16 cellular contexts compared by ENCODE assay signal in the genomic region with DNA sequence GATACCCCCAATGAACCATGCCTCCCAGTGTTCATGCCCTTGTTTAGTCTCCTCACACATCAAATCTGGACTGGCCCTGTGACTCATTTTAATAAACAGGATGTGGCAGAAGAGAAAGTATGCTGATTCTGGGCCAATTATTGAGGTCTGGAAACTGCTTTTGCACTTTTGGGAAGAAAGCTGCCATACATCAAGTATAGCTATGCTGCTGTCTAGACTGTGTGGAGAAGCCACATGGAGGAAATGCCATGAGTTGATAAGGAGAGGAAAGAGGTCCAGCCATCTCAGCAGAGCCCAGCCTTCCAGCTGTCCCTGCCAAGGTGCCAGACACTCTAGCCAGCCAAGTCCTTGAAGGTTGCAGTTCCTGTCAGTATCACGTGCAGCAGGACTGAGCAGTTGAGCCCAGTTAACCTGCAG. TPM values are rescaled to one million over a fixed set of nuclear protein-coding genes. Genes with fewer than 3 reads are reported as not detected.
A peak's percentile ranks its signal among the peaks of the same experiment; 100 is the strongest.
DNase-seq lines count a peak whose midpoint lies in the region; ATAC-seq, FAIRE-seq and TF ChIP-seq lines count a peak whose summit lies in the region.
"Had no signal": no experiment of that assay in that cellular context is flagged by ENCODE, and none has a peak within 500 bp of the region (broad histone marks: within the 10 kb centered on the region; RNA-seq: fewer than 3 reads in every experiment).

No MANE protein-coding gene starts in this region.

- WGBS in psoas muscle, 3 donors = 0 to 15% (median 11%) methylated on average over 1 of the region's 1 CpG

- ATAC-seq in psoas muscle (no peak), GM21825 (IDR thresholded peaks at IDR 0.05; ENCODE audit: unreplicated experiment) (no peak)
- ATAC-seq: gastroesophageal sphincter had no signal

- no peak overlapping the region for H3K27ac ChIP-seq in psoas muscle
- H3K27ac ChIP-seq: gastroesophageal sphincter, SK-N-MC, vagina had no signal

- DNase-seq in AG08396 (ENCODE audit: low spot score) (peak; percentile 53), H4 (ENCODE audit: low spot score) (peak; percentile 95), astrocyte of the cerebellum (ENCODE audit: low read depth) (peak; percentile 18), iris pigment epithelial cell (ENCODE audit: low read depth) (peak; percentile 69), RCC 7860 (ENCODE audit: low spot score) (no peak), medulla oblongata (ENCODE audit: extremely low spot score) (no peak), psoas muscle (no peak)
- DNase-seq: C1 segment of cervical spinal cord; H9; islet precursor cell; stimulated activated CD4-positive, alpha-beta T cell treated with anti-CD3 and anti-CD28 coated beads, Interleukin-2, amount 100 ng/mL, for 48 hours had no signal

- no peaks in the 10 kb centered on the region for H3K36me3 ChIP-seq in psoas muscle (ENCODE audit: insufficient read depth in 1 of 2, low read depth in 1 of 2)
- H3K36me3 ChIP-seq: vagina had no signal

- H3K27me3 ChIP-seq in psoas muscle (ENCODE audit: insufficient read depth in 3 of 3, low read length in 2 of 3) = no peaks in the 10 kb centered on the region
- H3K27me3 ChIP-seq: vagina had no signal

- H3K9me3 ChIP-seq in psoas muscle = no peaks in the 10 kb centered on the region
- H3K9me3 ChIP-seq: gastroesophageal sphincter, vagina had no signal

- no peaks in the 10 kb centered on the region for H3K4me1 ChIP-seq in psoas muscle
- H3K4me1 ChIP-seq: gastroesophageal sphincter, vagina had no signal

- FAIRE-seq in RCC 7860 (lab: Jason Lieb, UNC) = no peak

- intact Hi-C loops in psoas muscle (cut with DNase I) = no loop called here

- in situ Hi-C loops in astrocyte of the cerebellum (cut with HindIII; ENCODE audit: low sequenced_read_pairs) = no loop called here

- H3K4me3 ChIP-seq in astrocyte of the cerebellum (ENCODE audit: low read depth, low read length) = no peak overlapping the region
- H3K4me3 ChIP-seq in psoas muscle = no peak overlapping the region
- H3K4me3 ChIP-seq: gastroesophageal sphincter, SK-N-MC, vagina had no signal

- TF ChIP-seq CTCF in astrocyte of the cerebellum (IDR thresholded peaks at IDR 0.05; ENCODE audit: low read depth, low read length, missing control alignments) = no peak
- no peak for TF ChIP-seq CTCF in psoas muscle (IDR thresholded peaks at IDR 0.05)

RNA-seq across cellular contexts. Expression of a gene that starts 16.7 kb away (rescaled TPM):
- 0.82 and 1.3 TPM in 2 replicates for total RNA-seq in H4 (2014; rRNA removed; shearing (Covaris generic))
- total RNA-seq in psoas muscle = under 1 TPM in 3 of 4 donors, not detected in 1; 0.19 to 0.43 (median 0.32) TPM
- under 1 TPM in 2 of 3 donors, not detected in 1; 0.03 to 0.30 TPM for polyA plus RNA-seq in psoas muscle
- total RNA-seq: dermis microvascular lymphatic vessel endothelial cell had no signal

RNA-seq across cellular contexts. Expression of a gene that starts 39.4 kb away (rescaled TPM):
- total RNA-seq in H4 (2014; rRNA removed; shearing (Covaris generic)) = 45.7 and 52.8 TPM in 2 replicates
- total RNA-seq in psoas muscle = 10 to 100 TPM; 26.4 to 54.5 (median 39.2) TPM
- polyA plus RNA-seq in psoas muscle = 10 to 100 TPM; 40.8 to 56.9 (median 49.6) TPM

Comparison
In these comparisons a context has a peak if more than half of its experiments do, and no peak if none do; other contexts are left out.
1. DNase-seq: peak in AG08396 (single experiment), H4 (single experiment), astrocyte of the cerebellum (single experiment) and iris pigment epithelial cell (single experiment); none in RCC 7860 (single experiment), medulla oblongata (single experiment) and psoas muscle (0 of 2).